Comparison of ENCODE assay signal across 16 cellular contexts in genomic region chr5:50704730-50705129, GRCh38.
"Had no signal": no experiment of that assay in that cellular context is flagged by ENCODE, and none has a peak within 500 bp of the region (broad histone marks: within the 10 kb centered on the region; RNA-seq: fewer than 3 reads in every experiment).

No MANE protein-coding gene starts in this region.

- H3K9me3 ChIP-seq: spleen, upper lobe of left lung had no signal

- H3K4me3 Mint-ChIP-seq: activated CD4-positive, alpha-beta T cell treated with anti-CD3 and anti-CD28 coated beads, Interleukin-2, amount 10 ng/mL, durations not matched to agents 24 days and 14 days; dendritic cell treated with granulocyte-macrophage colony-stimulating factor and Interleukin-4, amounts not matched to agents 40 ng/mL and 50 ng/mL, for 4 days; nephron progenitor cell had no signal

- DNase-seq: activated CD4-positive, alpha-beta T cell treated with anti-CD3 and anti-CD28 coated beads, Interleukin-2, amount 10 ng/mL, durations not matched to agents 24 days and 14 days; activated effector memory CD4-positive, alpha-beta T cell treated with Interleukin-2 at 50 U/mL for 16 hours; activated T-cell treated with anti-CD3 and anti-CD28 coated beads for 4 hours; brain microvascular endothelial cell; cerebellar nuclear complex; hypothalamus; left cardiac atrium; nephron progenitor cell; spleen; stimulated activated CD4-positive, alpha-beta T cell treated with anti-CD3 and anti-CD28 coated beads, Interleukin-1b, Interleukin-23, amount 100 ng/mL, for 48 hours; stimulated activated naive CD4-positive, alpha-beta T cell treated with Interleukin-2 at 50 U/mL for 16 hours; T1000; upper lobe of left lung had no signal

- H3K27ac Mint-ChIP-seq: activated CD4-positive, alpha-beta T cell treated with anti-CD3 and anti-CD28 coated beads, Interleukin-2, amount 10 ng/mL, durations not matched to agents 24 days and 14 days; activated naive CD4-positive, alpha-beta T cell treated with anti-CD3 and anti-CD28 coated beads, Interleukin-2, amount 50 U/mL, for 72 hours; dendritic cell treated with granulocyte-macrophage colony-stimulating factor and Interleukin-4, amounts not matched to agents 40 ng/mL and 50 ng/mL, for 4 days; nephron progenitor cell had no signal

- H3K4me3 ChIP-seq: spleen had no signal

- H3K9me3 Mint-ChIP-seq: activated CD4-positive, alpha-beta T cell treated with anti-CD3 and anti-CD28 coated beads, Interleukin-2, amount 10 ng/mL, durations not matched to agents 24 days and 14 days; activated naive CD4-positive, alpha-beta T cell treated with anti-CD3 and anti-CD28 coated beads, Interleukin-2, amount 50 U/mL, for 72 hours; nephron progenitor cell had no signal

- H3K27ac ChIP-seq: brain microvascular endothelial cell, spleen, upper lobe of left lung had no signal

- H3K36me3 ChIP-seq: brain microvascular endothelial cell, upper lobe of left lung had no signal

- H3K27me3 Mint-ChIP-seq: activated CD4-positive, alpha-beta T cell treated with anti-CD3 and anti-CD28 coated beads, Interleukin-2, amount 10 ng/mL, durations not matched to agents 24 days and 14 days; dendritic cell treated with granulocyte-macrophage colony-stimulating factor and Interleukin-4, amounts not matched to agents 40 ng/mL and 50 ng/mL, for 4 days had no signal

- ATAC-seq: activated naive CD4-positive, alpha-beta T cell treated with anti-CD3 and anti-CD28 coated beads, Interleukin-2, amount 50 U/mL, for 72 hours; left cardiac atrium; sciatic nerve had no signal

- H3K27me3 ChIP-seq: brain microvascular endothelial cell, spleen, upper lobe of left lung had no signal
